ENCODE assay signal across 1 cellular context in genomic region chr3:99041747-99042146, GRCh38.
TF ChIP-seq lines count a peak whose summit lies in the region.

No MANE protein-coding gene starts in this region.

TF ChIP-seq in WTC11, 78 proteins besides CTCF, POLR2A, EP300 and RAD21 (continued from another document):
- TF ChIP-seq JUN (CRISPR knock-in tag; IDR thresholded peaks at IDR 0.05) = no peak
- TF ChIP-seq, protein P1, sequence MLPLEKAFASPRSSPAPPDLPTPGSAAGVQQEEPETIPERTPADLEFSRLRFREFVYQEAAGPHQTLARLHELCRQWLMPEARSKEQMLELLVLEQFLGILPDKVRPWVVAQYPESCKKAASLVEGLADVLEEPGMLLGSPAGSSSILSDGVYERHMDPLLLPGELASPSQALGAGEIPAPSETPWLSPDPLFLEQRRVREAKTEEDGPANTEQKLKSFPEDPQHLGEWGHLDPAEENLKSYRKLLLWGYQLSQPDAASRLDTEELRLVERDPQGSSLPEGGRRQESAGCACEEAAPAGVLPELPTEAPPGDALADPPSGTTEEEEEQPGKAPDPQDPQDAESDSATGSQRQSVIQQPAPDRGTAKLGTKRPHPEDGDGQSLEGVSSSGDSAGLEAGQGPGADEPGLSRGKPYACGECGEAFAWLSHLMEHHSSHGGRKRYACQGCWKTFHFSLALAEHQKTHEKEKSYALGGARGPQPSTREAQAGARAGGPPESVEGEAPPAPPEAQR (CRISPR knock-in tag; IDR thresholded peaks at IDR 0.05) = no peak
- TF ChIP-seq ZNF219 (CRISPR knock-in tag; IDR thresholded peaks at IDR 0.05; ENCODE audit: borderline replicate concordance) = no peak
- TF ChIP-seq ZNF416 (CRISPR knock-in tag; IDR thresholded peaks at IDR 0.05) = no peak
